ENCODE assay signal across 2 cellular contexts in the genomic region with DNA sequence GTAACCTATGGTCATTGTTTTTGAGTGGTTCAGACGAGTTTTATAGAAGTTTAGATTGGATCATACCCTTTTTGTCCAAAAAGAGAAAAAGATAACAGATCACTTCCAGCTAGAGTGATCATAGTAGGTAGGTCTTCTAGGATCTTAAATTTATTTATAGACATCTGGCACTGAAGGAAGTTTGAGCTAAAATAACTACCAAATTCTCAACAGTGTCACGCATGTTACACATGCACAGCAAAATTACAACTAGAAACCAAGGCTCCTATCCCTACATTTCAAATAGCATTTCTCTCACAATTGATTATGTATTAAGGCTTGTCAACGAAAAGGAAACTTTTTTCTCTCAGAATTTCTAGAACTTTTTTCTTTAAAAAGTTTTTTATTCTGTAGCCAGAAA.
TF ChIP-seq lines count a peak whose summit lies in the region.

No MANE protein-coding gene starts in this region.

TF ChIP-seq in HepG2, 621 proteins besides CTCF, POLR2A, EP300 and RAD21 (continues in another document):
- TF ChIP-seq ZNF138 (CRISPR knock-in tag; IDR thresholded peaks at IDR 0.05; ENCODE audit: low read depth) (no peak), SMARCC2 (IDR thresholded peaks at IDR 0.05) (no peak), ZKSCAN1 (IDR thresholded peaks at IDR 0.05; ENCODE audit: low read length) (no peak), AFF4 (CRISPR knock-in tag; IDR thresholded peaks at IDR 0.05) (no peak), SNAI1 (CRISPR knock-in tag; IDR thresholded peaks at IDR 0.05; ENCODE audit: borderline replicate concordance) (no peak), ZBTB38 (CRISPR knock-in tag; IDR thresholded peaks at IDR 0.05) (no peak), ZNF136 (CRISPR knock-in tag; IDR thresholded peaks at IDR 0.05; ENCODE audit: low read depth) (no peak), POLR2AphosphoS2 (IDR thresholded peaks at IDR 0.05; ENCODE audit: low read depth, low read length) (no peak), MBD4 (IDR thresholded peaks at IDR 0.05; ENCODE audit: borderline replicate concordance, low read length) (no peak), ZNF549 (CRISPR knock-in tag; IDR thresholded peaks at IDR 0.05) (no peak), ZNF660 (CRISPR knock-in tag; IDR thresholded peaks at IDR 0.05; ENCODE audit: borderline replicate concordance, low read depth) (no peak)
- TF ChIP-seq, protein P1, sequence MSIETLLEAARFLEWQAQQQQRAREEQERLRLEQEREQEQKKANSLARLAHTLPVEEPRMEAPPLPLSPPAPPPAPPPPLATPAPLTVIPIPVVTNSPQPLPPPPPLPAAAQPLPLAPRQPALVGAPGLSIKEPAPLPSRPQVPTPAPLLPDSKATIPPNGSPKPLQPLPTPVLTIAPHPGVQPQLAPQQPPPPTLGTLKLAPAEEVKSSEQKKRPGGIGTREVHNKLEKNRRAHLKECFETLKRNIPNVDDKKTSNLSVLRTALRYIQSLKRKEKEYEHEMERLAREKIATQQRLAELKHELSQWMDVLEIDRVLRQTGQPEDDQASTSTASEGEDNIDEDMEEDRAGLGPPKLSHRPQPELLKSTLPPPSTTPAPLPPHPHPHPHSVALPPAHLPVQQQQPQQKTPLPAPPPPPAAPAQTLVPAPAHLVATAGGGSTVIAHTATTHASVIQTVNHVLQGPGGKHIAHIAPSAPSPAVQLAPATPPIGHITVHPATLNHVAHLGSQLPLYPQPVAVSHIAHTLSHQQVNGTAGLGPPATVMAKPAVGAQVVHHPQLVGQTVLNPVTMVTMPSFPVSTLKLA (IDR thresholded peaks at IDR 0.05), result no peak
- TF ChIP-seq, protein P2, sequence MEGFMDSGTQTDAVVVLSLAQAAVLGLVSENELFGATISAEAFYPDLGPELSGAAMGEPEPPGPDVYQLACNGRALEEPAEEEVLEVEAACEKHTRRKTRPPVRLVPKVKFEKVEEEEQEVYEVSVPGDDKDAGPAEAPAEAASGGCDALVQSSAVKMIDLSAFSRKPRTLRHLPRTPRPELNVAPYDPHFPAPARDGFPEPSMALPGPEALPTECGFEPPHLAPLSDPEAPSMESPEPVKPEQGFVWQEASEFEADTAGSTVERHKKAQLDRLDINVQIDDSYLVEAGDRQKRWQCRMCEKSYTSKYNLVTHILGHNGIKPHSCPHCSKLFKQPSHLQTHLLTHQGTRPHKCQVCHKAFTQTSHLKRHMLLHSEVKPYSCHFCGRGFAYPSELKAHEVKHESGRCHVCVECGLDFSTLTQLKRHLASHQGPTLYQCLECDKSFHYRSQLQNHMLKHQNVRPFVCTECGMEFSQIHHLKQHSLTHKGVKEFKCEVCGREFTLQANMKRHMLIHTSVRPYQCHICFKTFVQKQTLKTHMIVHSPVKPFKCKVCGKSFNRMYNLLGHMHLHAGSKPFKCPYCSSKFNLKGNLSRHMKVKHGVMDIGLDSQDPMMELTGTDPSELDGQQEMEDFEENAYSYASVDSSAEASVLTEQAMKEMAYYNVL (CRISPR knock-in tag; IDR thresholded peaks at IDR 0.05; ENCODE audit: borderline replicate concordance), result no peak
- TF ChIP-seq, protein P3, sequence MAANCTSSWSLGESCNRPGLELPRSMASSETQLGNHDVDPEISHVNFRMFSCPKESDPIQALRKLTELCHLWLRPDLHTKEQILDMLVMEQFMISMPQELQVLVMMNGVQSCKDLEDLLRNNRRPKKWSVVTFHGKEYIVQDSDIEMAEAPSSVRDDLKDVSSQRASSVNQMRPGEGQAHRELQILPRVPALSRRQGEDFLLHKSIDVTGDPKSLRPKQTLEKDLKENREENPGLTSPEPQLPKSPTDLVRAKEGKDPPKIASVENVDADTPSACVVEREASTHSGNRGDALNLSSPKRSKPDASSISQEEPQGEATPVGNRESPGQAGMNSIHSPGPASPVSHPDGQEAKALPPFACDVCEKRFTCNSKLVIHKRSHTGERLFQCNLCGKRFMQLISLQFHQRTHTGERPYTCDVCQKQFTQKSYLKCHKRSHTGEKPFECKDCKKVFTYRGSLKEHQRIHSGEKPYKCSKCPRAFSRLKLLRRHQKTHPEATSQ (CRISPR knock-in tag; IDR thresholded peaks at IDR 0.05; ENCODE audit: borderline replicate concordance), result no peak

TF ChIP-seq in K562, 482 proteins besides CTCF, POLR2A, EP300 and RAD21:
- TF ChIP-seq BACH1 (tag; IDR thresholded peaks at IDR 0.05) (peak; percentile 7; the same call in 1 of the 2 replicates), ZFP1 (CRISPR knock-in tag; IDR thresholded peaks at IDR 0.05) (0 out of 2 replicates have a peak, but pooled peaks have one; percentile 23), TARDBP (IDR thresholded peaks at IDR 0.05) (no peak), POLR2H (tag; IDR thresholded peaks at IDR 0.05; ENCODE audit: low read depth) (peak; percentile 22), SMAD1 (IDR thresholded peaks at IDR 0.05; ENCODE audit: low read depth, low read length, partially characterized antibody) (peak; percentile 12)
